In the genomic region with DNA sequence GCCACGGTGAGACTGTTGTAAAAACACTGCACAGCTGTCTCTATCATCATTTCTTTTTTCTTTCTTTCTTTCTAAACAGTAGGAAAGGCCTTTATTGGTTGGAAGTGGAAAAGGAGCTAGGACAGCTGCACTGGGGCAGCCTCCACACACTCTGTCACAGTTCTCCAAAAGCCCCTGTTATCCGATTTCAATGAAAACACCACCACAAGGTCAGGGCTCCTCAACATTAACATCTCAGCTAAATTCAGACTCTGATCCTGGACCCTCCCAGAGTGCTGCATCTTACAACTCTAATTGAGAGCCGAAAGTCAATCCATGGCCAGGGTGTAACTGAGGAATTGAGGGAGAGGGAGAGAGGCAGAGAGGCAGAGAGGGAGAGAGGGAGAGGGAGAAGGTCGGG, we compare ENCODE assay signal across 1 cellular context.
TF ChIP-seq lines count a peak whose summit lies in the region.

No MANE protein-coding gene starts in this region.

TF ChIP-seq in WTC11, 78 proteins besides CTCF, POLR2A, EP300 and RAD21:
- no peak for TF ChIP-seq E2F4 (CRISPR knock-in tag; IDR thresholded peaks at IDR 0.05; ENCODE audit: borderline replicate concordance, low read depth)
- no peak for TF ChIP-seq ZNF532 (CRISPR knock-in tag; IDR thresholded peaks at IDR 0.05; ENCODE audit: borderline replicate concordance)
- no peak for TF ChIP-seq ELF4 (CRISPR knock-in tag; IDR thresholded peaks at IDR 0.05; ENCODE audit: low read depth)
TF ChIP-seq in WTC11: peak in this region for 0.
